In the genomic region with DNA sequence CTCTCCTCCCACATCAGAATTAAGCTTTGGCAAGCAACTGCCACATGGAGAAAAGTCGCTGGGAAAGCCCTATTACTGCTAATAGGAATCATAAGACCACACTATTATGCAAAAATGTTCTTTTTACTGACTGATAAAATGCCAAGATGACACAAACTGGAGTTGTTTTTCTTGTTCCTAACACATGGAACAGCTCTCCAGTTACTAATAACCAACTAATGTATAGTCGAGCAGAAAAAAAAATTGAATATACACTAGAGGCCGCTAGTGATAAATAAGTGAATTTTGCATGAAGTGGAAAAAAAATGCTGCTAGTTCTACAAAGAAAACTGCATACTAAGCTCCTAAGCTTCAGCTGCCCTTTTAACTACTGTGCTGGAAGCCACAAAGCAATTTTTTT, we compare ENCODE assay signal across 9 cellular contexts.
DNase-seq lines count a peak whose midpoint lies in the region; ATAC-seq, FAIRE-seq and TF ChIP-seq lines count a peak whose summit lies in the region.
"Had no signal": no experiment of that assay in that cellular context is flagged by ENCODE, and none has a peak within 500 bp of the region (broad histone marks: within the 10 kb centered on the region; RNA-seq: fewer than 3 reads in every experiment).

No MANE protein-coding gene starts in this region.

- no peaks in the 10 kb centered on the region for H3K9me2 ChIP-seq in hepatocyte (replicated peaks; ENCODE audit: insufficient read depth)

- H3K4me1 ChIP-seq in RWPE2 (ENCODE audit: insufficient read depth, poor library complexity, severe bottlenecking) (no peaks in the 10 kb centered on the region), hepatocyte (ENCODE audit: insufficient read depth) (no peaks in the 10 kb centered on the region), prostate gland (replicated peaks) (no peaks in the 10 kb centered on the region)

- H3K27me3 ChIP-seq in RWPE2 (ENCODE audit: insufficient read depth, poor library complexity, severe bottlenecking) (no peaks in the 10 kb centered on the region), hepatocyte (no peaks in the 10 kb centered on the region), prostate gland (replicated peaks; ENCODE audit: insufficient read depth) (no peaks in the 10 kb centered on the region)

- FAIRE-seq in GM12892 (lab: Jason Lieb, UNC), result no peak

- H4K20me1 ChIP-seq in hepatocyte (ENCODE audit: insufficient read depth, poor library complexity, severe bottlenecking), result no peaks in the 10 kb centered on the region

- H3K27ac Mint-ChIP-seq in CD14-positive monocyte, result no peak overlapping the region
- H3K27ac Mint-ChIP-seq: HFFc6 had no signal

- DNase-seq in CD14-positive monocyte (ENCODE audit: low spot score), result no peak
- DNase-seq in RWPE2 (ENCODE audit: low spot score), result no peak
- peak; percentile 42 for DNase-seq in hepatocyte (ENCODE audit: low spot score)
- no peak for DNase-seq in prostate gland (ENCODE audit: low spot score)
- no peak for DNase-seq in GM12892 (ENCODE audit: insufficient read length)
- DNase-seq: HFFc6 had no signal

- 20% methylated on average over 3 of the region's 3 CpGs for WGBS in hepatocyte (ENCODE audit: low lambda C conversion rate, missing lambda C conversion rate)
- WGBS in prostate gland, result 16% methylated on average over 3 of the region's 3 CpGs

- H3K27me3 Mint-ChIP-seq in CD14-positive monocyte (ENCODE audit: low read depth in 3 of 3), result no peaks in the 10 kb centered on the region

- no peak overlapping the region for H3K4me3 Mint-ChIP-seq in CD14-positive monocyte
- H3K4me3 Mint-ChIP-seq: HFFc6 had no signal

- H3K4me2 ChIP-seq in hepatocyte, result no peak overlapping the region

- TF ChIP-seq CTCF in CD14-positive monocyte (IDR thresholded peaks at IDR 0.05) (peak; percentile 21), RWPE2 (IDR thresholded peaks at IDR 0.05; ENCODE audit: poor library complexity, severe bottlenecking) (peak; percentile 40), hepatocyte (IDR thresholded peaks at IDR 0.05; ENCODE audit: poor library complexity) (peak; percentile 53), prostate gland (IDR thresholded peaks at IDR 0.05) (no peak)

- intact Hi-C loops in CD14-positive monocyte (cut with micrococcal nuclease) (no loop called here), prostate gland (cut with DNase I) (no loop called here)

- no peaks in the 10 kb centered on the region for H3K36me3 Mint-ChIP-seq in CD14-positive monocyte

- no peak for TF ChIP-seq POLR2A in prostate gland (IDR thresholded peaks at IDR 0.05)
- no peak for TF ChIP-seq POLR2A in GM12892 (IDR thresholded peaks at IDR 0.05; ENCODE audit: low read depth, low read length)

- peaks cover 0 to 1% (median 0%) of the 10 kb centered on the region in 7 donors for H3K9me3 Mint-ChIP-seq in CD14-positive monocyte

- H3K79me2 ChIP-seq in hepatocyte, result no peaks in the 10 kb centered on the region

- H2AFZ ChIP-seq in hepatocyte, result no peak overlapping the region

- no peak overlapping the region for H3K27ac ChIP-seq in RWPE2 (ENCODE audit: poor library complexity, severe bottlenecking)
- no peak overlapping the region for H3K27ac ChIP-seq in hepatocyte
- H3K27ac ChIP-seq in prostate gland, result no peak overlapping the region

- H3K9me3 ChIP-seq in RWPE2 (ENCODE audit: severe bottlenecking) (peaks cover 2% of the 10 kb centered on the region), hepatocyte (ENCODE audit: low read depth) (no peaks in the 10 kb centered on the region), prostate gland (no peaks in the 10 kb centered on the region)

- no peak overlapping the region for H3K4me3 ChIP-seq in RWPE2 (ENCODE audit: severe bottlenecking)
- H3K4me3 ChIP-seq in hepatocyte, result no peak overlapping the region
- no peak overlapping the region for H3K4me3 ChIP-seq in prostate gland

- peak; percentile 58 for ATAC-seq in HG03159 (IDR thresholded peaks at IDR 0.05; ENCODE audit: unreplicated experiment)
- ATAC-seq in RWPE2 (ENCODE audit: low read depth), result 0 out of 3 replicates have a peak, but pooled peaks have one; percentile 35
- ATAC-seq in HG02870 (IDR thresholded peaks at IDR 0.05; ENCODE audit: unreplicated experiment), result no peak
- no peak for ATAC-seq in HG03045 (IDR thresholded peaks at IDR 0.05; ENCODE audit: unreplicated experiment)

- no peaks in the 10 kb centered on the region for H3K36me3 ChIP-seq in RWPE2 (ENCODE audit: low read depth)
- H3K36me3 ChIP-seq in hepatocyte (replicated peaks; ENCODE audit: insufficient read depth, low read depth), result no peaks in the 10 kb centered on the region
- H3K36me3 ChIP-seq in prostate gland, result no peaks in the 10 kb centered on the region

- no peaks in the 10 kb centered on the region for H3K4me1 Mint-ChIP-seq in CD14-positive monocyte

Comparison
In these comparisons a context has a peak if more than half of its experiments do, and no peak if none do; other contexts are left out.
1. CTCF ChIP-seq: peak in CD14-positive monocyte (single experiment), RWPE2 (single experiment) and hepatocyte (single experiment); none in prostate gland (0 of 4).
2. ATAC-seq: peak in HG03159 (single experiment) and RWPE2 (single experiment); none in HG02870 (single experiment) and HG03045 (single experiment).